9 cellular contexts compared by ENCODE assay signal in the genomic region with DNA sequence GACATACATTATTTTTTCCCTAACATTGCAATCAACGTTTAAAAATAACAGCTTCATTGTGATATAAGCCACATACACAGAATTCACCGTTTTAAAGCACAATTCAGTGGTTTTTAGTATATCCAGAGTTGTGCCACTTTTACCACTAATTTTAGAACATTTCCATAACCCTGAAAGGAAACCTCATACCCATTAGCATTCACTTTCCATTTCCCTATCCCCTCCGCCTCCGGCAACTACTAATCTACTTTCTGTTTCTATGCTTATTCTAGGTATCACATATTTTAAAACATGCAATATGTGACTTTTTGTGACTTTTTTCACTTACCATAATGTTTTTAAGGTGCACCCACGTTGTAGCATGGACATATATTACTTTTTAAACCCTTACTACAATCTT. TPM values are rescaled to one million over a fixed set of nuclear protein-coding genes. Genes with fewer than 3 reads are reported as not detected.
DNase-seq lines count a peak whose midpoint lies in the region; ATAC-seq and TF ChIP-seq lines count a peak whose summit lies in the region.
"Had no signal": no experiment of that assay in that cellular context is flagged by ENCODE, and none has a peak within 500 bp of the region (broad histone marks: within the 10 kb centered on the region; RNA-seq: fewer than 3 reads in every experiment).

No MANE protein-coding gene starts in this region.

- intact Hi-C loops in activated T-helper 2 cell treated with anti-CD3 and anti-CD28 coated beads, Interferon-gamma antibody, Interleukin-2, Interleukin-4, amounts not matched to agents 10 μg/mL and 5 μg/mL and 100 μg/mL, durations not matched to agents 14 hours and 24 hours and 36 hours (cut with micrococcal nuclease), result loop anchor here (10.0 kb wide), 1 partner anchor 249 kb away; no protein-coding TSS in a partner anchor
- intact Hi-C loops in upper lobe of right lung (cut with DNase I), result no loop called here

- peaks cover 16% of the 10 kb centered on the region for H3K4me1 Mint-ChIP-seq in activated T-helper 2 cell treated with anti-CD3 and anti-CD28 coated beads, Interferon-gamma antibody, Interleukin-2, Interleukin-4, amounts not matched to agents 10 μg/mL and 5 μg/mL and 100 μg/mL, durations not matched to agents 14 hours and 24 hours and 36 hours (ENCODE audit: low read depth)

- peak overlapping the region; percentile 35 for H3K4me3 Mint-ChIP-seq in activated T-helper 2 cell treated with anti-CD3 and anti-CD28 coated beads, Interferon-gamma antibody, Interleukin-2, Interleukin-4, amounts not matched to agents 10 μg/mL and 5 μg/mL and 100 μg/mL, durations not matched to agents 14 hours and 24 hours and 36 hours (ENCODE audit: low read depth)

- no peak for TF ChIP-seq CTCF in upper lobe of right lung (IDR thresholded peaks at IDR 0.05)

- no peaks in the 10 kb centered on the region for H3K9me3 Mint-ChIP-seq in activated T-helper 2 cell treated with anti-CD3 and anti-CD28 coated beads, Interferon-gamma antibody, Interleukin-2, Interleukin-4, amounts not matched to agents 10 μg/mL and 5 μg/mL and 100 μg/mL, durations not matched to agents 14 hours and 24 hours and 36 hours

- no peaks in the 10 kb centered on the region for H3K9me3 ChIP-seq in upper lobe of right lung
- H3K9me3 ChIP-seq in MG63, result no peaks in the 10 kb centered on the region

- no peak overlapping the region for H3K4me3 ChIP-seq in upper lobe of right lung
- no peak overlapping the region for H3K4me3 ChIP-seq in MG63

- ATAC-seq in HG03097 (IDR thresholded peaks at IDR 0.05; ENCODE audit: low FRiP score, unreplicated experiment) (peak; percentile 58), upper lobe of right lung (peak; percentile 29)

- H3K27me3 Mint-ChIP-seq in activated T-helper 2 cell treated with anti-CD3 and anti-CD28 coated beads, Interferon-gamma antibody, Interleukin-2, Interleukin-4, amounts not matched to agents 10 μg/mL and 5 μg/mL and 100 μg/mL, durations not matched to agents 14 hours and 24 hours and 36 hours (ENCODE audit: low read depth), result no peaks in the 10 kb centered on the region

- DNase-seq in stimulated activated CD4-positive, alpha-beta T cell treated with anti-CD3 and anti-CD28 coated beads, Interleukin-15, amount 100 ng/mL, for 24 hours, result peak; percentile 11
- DNase-seq in stimulated activated CD4-positive, alpha-beta T cell treated with anti-CD3 and anti-CD28 coated beads, Interleukin-2, amount 100 ng/mL, for 24 hours, result no peak
- DNase-seq in activated T-helper 2 cell treated with anti-CD3 and anti-CD28 coated beads, Interferon-gamma antibody, Interleukin-2, Interleukin-4, amounts not matched to agents 10 μg/mL and 5 μg/mL and 100 μg/mL, durations not matched to agents 14 hours and 24 hours and 36 hours (ENCODE audit: low spot score), result no peak
- DNase-seq in upper lobe of right lung, result no peak
- DNase-seq in activated CD8-positive, alpha-beta memory T cell treated with anti-CD3 and anti-CD28 coated beads, Interleukin-2, amount 50 U/mL, for 48 hours, result no peak
- no peak for DNase-seq in NCI-H146 (lab: John Stamatoyannopoulos, UW)
- DNase-seq in MG63, result no peak
- DNase-seq: NCI-H69 had no signal

- H3K27me3 ChIP-seq in upper lobe of right lung (no peaks in the 10 kb centered on the region), MG63 (no peaks in the 10 kb centered on the region)

- peak overlapping the region; percentile 28 for H3K27ac ChIP-seq in upper lobe of right lung

- peaks cover 70% of the 10 kb centered on the region for H3K36me3 ChIP-seq in upper lobe of right lung
- H3K36me3 ChIP-seq in MG63, result no peaks in the 10 kb centered on the region; the same call in 1 of the 2 replicates

- peaks cover 6% of the 10 kb centered on the region for H3K4me1 ChIP-seq in upper lobe of right lung

- H3K36me3 Mint-ChIP-seq in activated T-helper 2 cell treated with anti-CD3 and anti-CD28 coated beads, Interferon-gamma antibody, Interleukin-2, Interleukin-4, amounts not matched to agents 10 μg/mL and 5 μg/mL and 100 μg/mL, durations not matched to agents 14 hours and 24 hours and 36 hours (ENCODE audit: low read depth), result peaks cover 51% of the 10 kb centered on the region

- peak overlapping the region; percentile 65 for H3K27ac Mint-ChIP-seq in activated T-helper 2 cell treated with anti-CD3 and anti-CD28 coated beads, Interferon-gamma antibody, Interleukin-2, Interleukin-4, amounts not matched to agents 10 μg/mL and 5 μg/mL and 100 μg/mL, durations not matched to agents 14 hours and 24 hours and 36 hours

RNA-seq across cellular contexts. Expression of a gene that starts 55.6 kb away (rescaled TPM):
- 0.11 TPM in 1 of 2 replicates, not detected in the other for total RNA-seq in activated T-helper 2 cell treated with anti-CD3 and anti-CD28 coated beads, Interferon-gamma antibody, Interleukin-2, Interleukin-4, amounts not matched to agents 10 μg/mL and 5 μg/mL and 100 μg/mL, durations not matched to agents 14 hours and 24 hours and 36 hours
- total RNA-seq in upper lobe of right lung, result not detected
- total RNA-seq in MG63 (2014; rRNA removed; shearing (Covaris generic); ENCODE audit: low replicate concordance), result not detected in 2 replicates
